ENCODE assay signal across 9 cellular contexts in the genomic region with DNA sequence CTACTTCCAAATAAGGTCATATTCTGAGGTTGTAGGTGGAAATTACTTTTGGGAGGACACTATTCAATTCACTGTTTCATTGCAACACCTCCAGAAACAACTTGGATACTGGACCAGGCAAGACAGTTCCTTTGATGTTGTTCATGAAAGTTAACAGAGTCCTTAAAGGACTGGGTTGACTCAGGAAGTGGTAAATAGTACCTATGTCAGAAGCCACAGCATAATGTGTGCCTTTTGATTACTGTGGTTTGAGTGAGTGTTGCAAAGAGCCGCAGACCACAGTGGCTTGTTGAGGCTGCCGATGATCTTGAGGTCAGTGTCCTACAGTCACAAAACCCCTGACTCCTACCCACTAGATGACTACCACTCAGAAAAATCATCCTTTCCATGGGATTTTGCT. TPM values are rescaled to one million over a fixed set of nuclear protein-coding genes. Genes with fewer than 3 reads are reported as not detected.
DNase-seq lines count a peak whose midpoint lies in the region; ATAC-seq and TF ChIP-seq lines count a peak whose summit lies in the region.
"Had no signal": no experiment of that assay in that cellular context is flagged by ENCODE, and none has a peak within 500 bp of the region (broad histone marks: within the 10 kb centered on the region; RNA-seq: fewer than 3 reads in every experiment).

No MANE protein-coding gene starts in this region.

- peaks cover 3% of the 10 kb centered on the region for H3K4me1 ChIP-seq in colonic mucosa

- H3K36me3 ChIP-seq in colonic mucosa: no peaks in the 10 kb centered on the region

- no peak for TF ChIP-seq CTCF in GM20000 (IDR thresholded peaks at IDR 0.05; ENCODE audit: extremely low read depth, missing control alignments)
- TF ChIP-seq CTCF in colonic mucosa (IDR thresholded peaks at IDR 0.05): no peak

- H3K4me3 ChIP-seq in colonic mucosa: no peak overlapping the region

- no peaks in the 10 kb centered on the region for H3K27me3 ChIP-seq in colonic mucosa

- H3K9me3 ChIP-seq in colonic mucosa: no peaks in the 10 kb centered on the region

- H3K27ac ChIP-seq in colonic mucosa: no peak overlapping the region
- H3K27ac ChIP-seq: C4-2B had no signal

- ATAC-seq in left ventricle myocardium superior: no peak

- intact Hi-C loops in left ventricle myocardium superior (cut with micrococcal nuclease): no loop called here
- intact Hi-C loops in colonic mucosa (cut with DNase I): no loop called here

- no peak overlapping the region for H3K9ac ChIP-seq in colonic mucosa (ENCODE audit: low read depth in 2 of 2, low read length in 2 of 2)

- DNase-seq in CD1c-positive myeloid dendritic cell (ENCODE audit: extremely low spot score) (peak; percentile 7), GM20000 (ENCODE audit: low spot score) (peak; percentile 55), HK-2 (ENCODE audit: unreplicated experiment) (peak; percentile 28), left ventricle myocardium superior (no peak), colonic mucosa (no peak), inferior parietal cortex (ENCODE audit: extremely low spot score) (no peak)
- DNase-seq in activated CD8-positive, alpha-beta memory T cell treated with anti-CD3 and anti-CD28 coated beads for 48 hours (ENCODE audit: low read depth in 2 of 3, low spot score in 2 of 3): peak in 2 of 3 experiments; percentile 30 to 37
- DNase-seq in stimulated activated CD4-positive, alpha-beta T cell treated with anti-CD3 and anti-CD28 coated beads, Interleukin-2, amount 100 ng/mL, for 48 hours: peak; percentile 37 to 40

RNA-seq across cellular contexts. Expression of gene IL20RA, which starts 10.9 kb away (rescaled TPM):
- total RNA-seq in left ventricle myocardium superior (7.2 TPM), colonic mucosa (10 to 100 TPM; 12.2 to 12.8 TPM)

Comparison
In these comparisons a context has a peak if more than half of its experiments do, and no peak if none do; other contexts are left out.
1. DNase-seq: peak in CD1c-positive myeloid dendritic cell (single experiment), GM20000 (single experiment), HK-2 (single experiment), activated CD8-positive, alpha-beta memory T cell treated with anti-CD3 and anti-CD28 coated beads for 48 hours (2 of 3) and stimulated activated CD4-positive, alpha-beta T cell treated with anti-CD3 and anti-CD28 coated beads, Interleukin-2, amount 100 ng/mL, for 48 hours (2 of 2); none in left ventricle myocardium superior (single experiment), colonic mucosa (single experiment) and inferior parietal cortex (single experiment).